Comparison of ENCODE assay signal across 8 cellular contexts in genomic region chr6:33213166-33213988, GRCh38. TPM values are rescaled to one million over a fixed set of nuclear protein-coding genes. Genes with fewer than 3 reads are reported as not detected.
DNase-seq lines count a peak whose midpoint lies in the region; ATAC-seq and TF ChIP-seq lines count a peak whose summit lies in the region.

No MANE protein-coding gene starts in this region.

- peak; percentile 21 for ATAC-seq in effector memory CD8-positive, alpha-beta T cell (replicated peaks)
- ATAC-seq in GM19023 (IDR thresholded peaks at IDR 0.05; ENCODE audit: unreplicated experiment) (no peak), GM19463 (IDR thresholded peaks at IDR 0.05; ENCODE audit: unreplicated experiment) (no peak)

- peak overlapping the region; percentile 49 to 58 for H3K4me3 Mint-ChIP-seq in effector memory CD8-positive, alpha-beta T cell
- peak overlapping the region; percentile 87 for H3K4me3 Mint-ChIP-seq in mesothelial cell of epicardium

- no peaks in the 10 kb centered on the region for H3K9me3 Mint-ChIP-seq in effector memory CD8-positive, alpha-beta T cell
- no peaks in the 10 kb centered on the region for H3K9me3 Mint-ChIP-seq in mesothelial cell of epicardium

- H3K36me3 Mint-ChIP-seq in effector memory CD8-positive, alpha-beta T cell (ENCODE audit: insufficient read depth), result peaks cover 16% of the 10 kb centered on the region
- H3K36me3 Mint-ChIP-seq in mesothelial cell of epicardium, result peaks cover 13% of the 10 kb centered on the region

- no peak for TF ChIP-seq CTCF in mesothelial cell of epicardium (IDR thresholded peaks at IDR 0.05; ENCODE audit: unreplicated experiment)

- in situ Hi-C loops in G401 (cut with HindIII; ENCODE audit: low sequenced_read_pairs), result no loop called here

- peaks cover 27 to 31% of the 10 kb centered on the region in 2 donors for H3K4me1 Mint-ChIP-seq in effector memory CD8-positive, alpha-beta T cell (ENCODE audit: low read depth in 2 of 2)
- peaks cover 30% of the 10 kb centered on the region for H3K4me1 Mint-ChIP-seq in mesothelial cell of epicardium

- peaks cover 56 to 64% of the 10 kb centered on the region in 2 donors for H3K27me3 Mint-ChIP-seq in effector memory CD8-positive, alpha-beta T cell
- H3K27me3 Mint-ChIP-seq in mesothelial cell of epicardium (ENCODE audit: low read depth), result peaks cover 40% of the 10 kb centered on the region

- DNase-seq in G401 (ENCODE audit: low spot score) (peak; percentile 14), NCI-H69 (lab: John Stamatoyannopoulos, UW) (peak; percentile 56), mesothelial cell of epicardium (ENCODE audit: low spot score in 2 of 2, unreplicated experiment in 2 of 2) (peak in 1 of 2 experiments; percentile 56), dedifferentiated amniotic fluid mesenchymal stem cell (ENCODE audit: extremely low spot score) (no peak), GF-D8 (lab: John Stamatoyannopoulos, UW) (no peak)
- DNase-seq in effector memory CD8-positive, alpha-beta T cell, result no peak

- peak overlapping the region; percentile 27 to 49 for H3K27ac Mint-ChIP-seq in effector memory CD8-positive, alpha-beta T cell
- H3K27ac Mint-ChIP-seq in mesothelial cell of epicardium, result peak overlapping the region; percentile 71

RNA-seq across cellular contexts. Expression of gene RING1, which starts 5.1 kb away (rescaled TPM):
- 51.2 and 53.3 TPM in 2 replicates for total RNA-seq in G401 (2014; rRNA removed; shearing (Covaris generic))
- total RNA-seq in mesothelial cell of epicardium, result 55.8 to 59.0 TPM (median 56.0 TPM) in 3 replicates

RNA-seq across cellular contexts. Expression of gene HSD17B8, which starts 8.9 kb away (rescaled TPM):
- 13.3 and 18.2 TPM in 2 replicates for total RNA-seq in G401 (2014; rRNA removed; shearing (Covaris generic))
- total RNA-seq in mesothelial cell of epicardium, result 15.0 to 15.3 TPM (median 15.1 TPM) in 3 replicates

RNA-seq across cellular contexts. Expression of gene SLC39A7, which starts 12.7 kb away (rescaled TPM):
- total RNA-seq in G401 (2014; rRNA removed; shearing (Covaris generic)), result 102 and 108 TPM in 2 replicates
- total RNA-seq in mesothelial cell of epicardium, result 138 to 140 TPM (median 140 TPM) in 3 replicates

RNA-seq across cellular contexts. Expression of gene RXRB, which starts 12.9 kb away (rescaled TPM):
- 11.5 and 18.8 TPM in 2 replicates for total RNA-seq in G401 (2014; rRNA removed; shearing (Covaris generic))
- 67.6 to 70.4 TPM (median 70.3 TPM) in 3 replicates for total RNA-seq in mesothelial cell of epicardium

RNA-seq across cellular contexts. Expression of gene COL11A2, which starts 21.1 kb away (rescaled TPM):
- 7.0 and 10.4 TPM in 2 replicates for total RNA-seq in G401 (2014; rRNA removed; shearing (Covaris generic))
- 12.6 to 14.4 TPM (median 14.2 TPM) in 3 replicates for total RNA-seq in mesothelial cell of epicardium

Comparison
In these comparisons a context has a peak if more than half of its experiments do, and no peak if none do; other contexts are left out.
1. DNase-seq: peak in G401 (single experiment) and NCI-H69 (single experiment); none in effector memory CD8-positive, alpha-beta T cell (0 of 3), dedifferentiated amniotic fluid mesenchymal stem cell (single experiment) and GF-D8 (single experiment).